Comparison of ENCODE assay signal across 38 cellular contexts in the genomic region with DNA sequence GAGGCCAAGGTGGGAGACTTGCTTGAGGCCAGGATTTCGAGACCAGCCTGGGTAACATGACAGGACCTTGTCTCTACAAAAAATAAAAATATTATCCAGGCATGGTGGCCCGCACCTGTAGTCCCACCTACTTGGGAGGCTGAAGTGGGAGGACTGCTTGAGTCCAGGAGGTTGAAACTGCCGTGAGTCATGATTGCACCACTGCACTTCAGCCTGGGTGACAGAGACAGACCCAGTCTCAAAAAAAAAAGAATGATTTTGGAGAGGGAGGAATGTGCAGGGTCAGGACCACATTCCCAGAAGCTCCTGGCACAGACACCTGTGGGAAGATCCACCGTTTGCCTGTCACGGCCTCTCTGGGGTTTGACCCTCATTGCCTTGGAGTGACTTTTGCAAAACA. TPM values are rescaled to one million over a fixed set of nuclear protein-coding genes. Genes with fewer than 3 reads are reported as not detected.
"Had no signal": no experiment of that assay in that cellular context is flagged by ENCODE, and none has a peak within 500 bp of the region (broad histone marks: within the 10 kb centered on the region; RNA-seq: fewer than 3 reads in every experiment).

No MANE protein-coding gene starts in this region.

- H3K27me3 ChIP-seq: adrenal gland, body of pancreas, esophagus squamous epithelium, gastroesophageal sphincter had no signal

- ATAC-seq: activated CD4-positive, alpha-beta T cell treated with anti-CD3 and anti-CD28 coated beads for 36 hours; activated CD8-positive, alpha-beta memory T cell treated with anti-CD3 and anti-CD28 coated beads, Interleukin-2, amount 10 ng/mL, durations not matched to agents 7 days and 5 days; activated CD8-positive, alpha-beta T cell treated with anti-CD3 and anti-CD28 coated beads, Interleukin-2, amount 10 ng/mL, durations not matched to agents 7 days and 5 days; activated naive CD8-positive, alpha-beta T cell treated with anti-CD3 and anti-CD28 coated beads, Interleukin-2, amount 50 U/mL, for 24 hours; body of pancreas; gastroesophageal sphincter; T-helper 17 cell had no signal

- H3K36me3 ChIP-seq: adrenal gland, esophagus squamous epithelium, gastroesophageal sphincter had no signal

- H3K4me1 Mint-ChIP-seq: activated CD4-positive, alpha-beta T cell treated with anti-CD3 and anti-CD28 coated beads for 36 hours; activated CD4-positive, alpha-beta T cell treated with anti-CD3 and anti-CD28 coated beads, Interleukin-2, amount 10 ng/mL, durations not matched to agents 24 days and 14 days; activated CD8-positive, alpha-beta memory T cell treated with anti-CD3 and anti-CD28 coated beads, Interleukin-2, amount 10 ng/mL, durations not matched to agents 7 days and 5 days; activated naive CD4-positive, alpha-beta T cell treated with anti-CD3 and anti-CD28 coated beads, Interleukin-2, amount 50 U/mL, for 24 hours; activated naive CD8-positive, alpha-beta T cell treated with anti-CD3 and anti-CD28 coated beads for 36 hours; activated naive CD8-positive, alpha-beta T cell treated with anti-CD3 and anti-CD28 coated beads, Interleukin-2, amount 50 U/mL, for 24 hours; T-helper 17 cell had no signal

- H3K27ac ChIP-seq: adrenal gland, body of pancreas, epithelial cell of prostate, esophagus squamous epithelium, gastroesophageal sphincter had no signal

- DNase-seq: activated CD4-positive, alpha-beta memory T cell treated with anti-CD3 and anti-CD28 coated beads for 36 hours; activated CD4-positive, alpha-beta T cell treated with anti-CD3 and anti-CD28 coated beads for 36 hours; activated CD4-positive, alpha-beta T cell treated with anti-CD3 and anti-CD28 coated beads, Interleukin-2, amount 10 ng/mL, durations not matched to agents 24 days and 14 days; activated CD4-positive, CD25-positive, alpha-beta regulatory T cell; activated CD4-positive, CD25-positive, alpha-beta regulatory T cell treated with anti-CD3 and anti-CD28 coated beads, Interleukin-2, amount 50 U/mL, for 72 hours; activated CD8-positive, alpha-beta memory T cell treated with anti-CD3 and anti-CD28 coated beads, Interleukin-2, amount 10 ng/mL, durations not matched to agents 7 days and 5 days; activated CD8-positive, alpha-beta memory T cell treated with anti-CD3 and anti-CD28 coated beads, Interleukin-2, amount 50 U/mL, for 4 hours; activated CD8-positive, alpha-beta T cell treated with anti-CD3 and anti-CD28 coated beads, Interleukin-2, amount 10 ng/mL, durations not matched to agents 7 days and 5 days; activated effector memory CD4-positive, alpha-beta T cell treated with anti-CD3 and anti-CD28 coated beads, Interleukin-2, amount 50 U/mL, for 16 hours; activated naive CD4-positive, alpha-beta T cell treated with anti-CD3 and anti-CD28 coated beads for 36 hours; activated naive CD8-positive, alpha-beta T cell treated with anti-CD3 and anti-CD28 coated beads for 36 hours; activated naive CD8-positive, alpha-beta T cell treated with anti-CD3 and anti-CD28 coated beads, Interleukin-2, amount 50 U/mL, for 24 hours; activated T-cell treated with anti-CD3 and anti-CD28 coated beads, Interleukin-2, amount 50 U/mL, for 1 hour; activated T-cell treated with anti-CD3 and anti-CD28 coated beads, Interleukin-2, amount 50 U/mL, for 48 hours; adrenal gland; amygdala; aorta; body of pancreas; caudate nucleus; cortex of kidney; dermis blood vessel endothelial cell; effector CD8-positive, alpha-beta T cell; esophagus squamous epithelium; foreskin melanocyte; T-helper 1 cell; T-helper 17 cell; T1000 had no signal

- H3K4me3 Mint-ChIP-seq: activated CD4-positive, alpha-beta memory T cell treated with anti-CD3 and anti-CD28 coated beads for 36 hours; activated CD4-positive, alpha-beta T cell treated with anti-CD3 and anti-CD28 coated beads for 36 hours; activated CD4-positive, alpha-beta T cell treated with anti-CD3 and anti-CD28 coated beads, Interleukin-2, amount 10 ng/mL, durations not matched to agents 24 days and 14 days; activated CD8-positive, alpha-beta memory T cell treated with anti-CD3 and anti-CD28 coated beads, Interleukin-2, amount 10 ng/mL, durations not matched to agents 7 days and 5 days; activated CD8-positive, alpha-beta T cell treated with anti-CD3 and anti-CD28 coated beads, Interleukin-2, amount 10 ng/mL, durations not matched to agents 7 days and 5 days; activated naive CD4-positive, alpha-beta T cell treated with anti-CD3 and anti-CD28 coated beads for 36 hours; activated naive CD4-positive, alpha-beta T cell treated with anti-CD3 and anti-CD28 coated beads, Interleukin-2, amount 50 U/mL, for 24 hours; activated naive CD8-positive, alpha-beta T cell treated with anti-CD3 and anti-CD28 coated beads for 36 hours; activated naive CD8-positive, alpha-beta T cell treated with anti-CD3 and anti-CD28 coated beads, Interleukin-2, amount 50 U/mL, for 24 hours; activated T-helper 1 cell treated with anti-CD3 and anti-CD28 coated beads, Interleukin-12 subunit alpha, Interleukin-12 subunit beta, Interleukin-2, Interleukin-4 antibody, amounts not matched to agents 30 ng/mL and 10 ng/mL and 1 ng/mL, durations not matched to agents 14 hours and 24 hours and 36 hours; T-helper 17 cell; T-helper 2 cell treated with Interferon-gamma antibody and Interleukin-4, amounts not matched to agents 5 μg/mL and 100 μg/mL, for 36 hours had no signal

- H3K27me3 Mint-ChIP-seq: activated CD4-positive, alpha-beta memory T cell treated with anti-CD3 and anti-CD28 coated beads for 36 hours; activated CD4-positive, alpha-beta T cell treated with anti-CD3 and anti-CD28 coated beads for 36 hours; activated CD4-positive, alpha-beta T cell treated with anti-CD3 and anti-CD28 coated beads, Interleukin-2, amount 10 ng/mL, durations not matched to agents 24 days and 14 days; activated CD8-positive, alpha-beta memory T cell treated with anti-CD3 and anti-CD28 coated beads, Interleukin-2, amount 10 ng/mL, durations not matched to agents 7 days and 5 days; activated naive CD4-positive, alpha-beta T cell treated with anti-CD3 and anti-CD28 coated beads, Interleukin-2, amount 50 U/mL, for 24 hours; activated naive CD8-positive, alpha-beta T cell treated with anti-CD3 and anti-CD28 coated beads for 36 hours; activated naive CD8-positive, alpha-beta T cell treated with anti-CD3 and anti-CD28 coated beads, Interleukin-2, amount 50 U/mL, for 24 hours; T-helper 17 cell had no signal

- H3K9me3 ChIP-seq: body of pancreas, esophagus squamous epithelium had no signal

- H3K4me3 ChIP-seq: adrenal gland, body of pancreas, esophagus squamous epithelium, gastroesophageal sphincter had no signal

- H3K4me1 ChIP-seq: adrenal gland, body of pancreas, gastroesophageal sphincter had no signal

- H3K27ac Mint-ChIP-seq: activated CD4-positive, alpha-beta memory T cell treated with anti-CD3 and anti-CD28 coated beads for 36 hours; activated CD4-positive, alpha-beta T cell treated with anti-CD3 and anti-CD28 coated beads for 36 hours; activated CD4-positive, alpha-beta T cell treated with anti-CD3 and anti-CD28 coated beads, Interleukin-2, amount 10 ng/mL, durations not matched to agents 24 days and 14 days; activated CD8-positive, alpha-beta memory T cell treated with anti-CD3 and anti-CD28 coated beads, Interleukin-2, amount 10 ng/mL, durations not matched to agents 7 days and 5 days; activated CD8-positive, alpha-beta T cell treated with anti-CD3 and anti-CD28 coated beads, Interleukin-2, amount 10 ng/mL, durations not matched to agents 7 days and 5 days; activated naive CD4-positive, alpha-beta T cell treated with anti-CD3 and anti-CD28 coated beads for 36 hours; activated naive CD4-positive, alpha-beta T cell treated with anti-CD3 and anti-CD28 coated beads, Interleukin-2, amount 50 U/mL, for 24 hours; activated naive CD8-positive, alpha-beta T cell treated with anti-CD3 and anti-CD28 coated beads for 36 hours; activated naive CD8-positive, alpha-beta T cell treated with anti-CD3 and anti-CD28 coated beads, Interleukin-2, amount 50 U/mL, for 24 hours; activated T-helper 1 cell treated with anti-CD3 and anti-CD28 coated beads, Interleukin-12 subunit alpha, Interleukin-12 subunit beta, Interleukin-2, Interleukin-4 antibody, amounts not matched to agents 30 ng/mL and 10 ng/mL and 1 ng/mL, durations not matched to agents 14 hours and 24 hours and 36 hours; activated T-helper 2 cell treated with anti-CD3 and anti-CD28 coated beads, Interferon-gamma antibody, Interleukin-2, Interleukin-4, amounts not matched to agents 10 μg/mL and 5 μg/mL and 100 μg/mL, durations not matched to agents 14 hours and 24 hours and 36 hours; T-helper 17 cell; T-helper 2 cell treated with Interferon-gamma antibody and Interleukin-4, amounts not matched to agents 5 μg/mL and 100 μg/mL, for 36 hours had no signal

- H3K9me3 Mint-ChIP-seq: activated naive CD4-positive, alpha-beta T cell treated with anti-CD3 and anti-CD28 coated beads, Interleukin-2, amount 50 U/mL, for 24 hours; activated naive CD8-positive, alpha-beta T cell treated with anti-CD3 and anti-CD28 coated beads, Interleukin-2, amount 50 U/mL, for 24 hours had no signal

RNA-seq across cellular contexts. Expression of gene DHDH, which starts 11.9 kb away (rescaled TPM):
- total RNA-seq: activated T-helper 1 cell treated with anti-CD3 and anti-CD28 coated beads, Interleukin-12 subunit alpha, Interleukin-12 subunit beta, Interleukin-2, Interleukin-4 antibody, amounts not matched to agents 30 ng/mL and 10 ng/mL and 1 ng/mL, durations not matched to agents 14 hours and 24 hours and 36 hours; activated T-helper 2 cell treated with anti-CD3 and anti-CD28 coated beads, Interferon-gamma antibody, Interleukin-2, Interleukin-4, amounts not matched to agents 10 μg/mL and 5 μg/mL and 100 μg/mL, durations not matched to agents 14 hours and 24 hours and 36 hours; body of pancreas; chondrocyte; dermis blood vessel endothelial cell; endothelial cell of umbilical vein; fibroblast of villous mesenchyme; glomerular endothelial cell had no signal
- polyA plus RNA-seq: endothelial cell of umbilical vein had no signal

RNA-seq across cellular contexts. Expression of gene TULP2, which starts 46.9 kb away (rescaled TPM):
- total RNA-seq: activated CD4-positive, alpha-beta T cell treated with anti-CD3 and anti-CD28 coated beads, Interleukin-2, amount 10 ng/mL, durations not matched to agents 24 days and 14 days; activated CD8-positive, alpha-beta memory T cell treated with anti-CD3 and anti-CD28 coated beads for 36 hours; activated CD8-positive, alpha-beta T cell treated with anti-CD3 and anti-CD28 coated beads, Interleukin-2, amount 10 ng/mL, durations not matched to agents 7 days and 5 days; activated T-helper 1 cell treated with anti-CD3 and anti-CD28 coated beads, Interleukin-12 subunit alpha, Interleukin-12 subunit beta, Interleukin-2, Interleukin-4 antibody, amounts not matched to agents 30 ng/mL and 10 ng/mL and 1 ng/mL, durations not matched to agents 14 hours and 24 hours and 36 hours; activated T-helper 2 cell treated with anti-CD3 and anti-CD28 coated beads, Interferon-gamma antibody, Interleukin-2, Interleukin-4, amounts not matched to agents 10 μg/mL and 5 μg/mL and 100 μg/mL, durations not matched to agents 14 hours and 24 hours and 36 hours; body of pancreas; chondrocyte; endothelial cell of umbilical vein; esophagus squamous epithelium; fibroblast of villous mesenchyme; glomerular endothelial cell; T-helper 17 cell had no signal
- polyA plus RNA-seq: aorta had no signal
